Comparison of ENCODE assay signal across 8 cellular contexts in the genomic region with DNA sequence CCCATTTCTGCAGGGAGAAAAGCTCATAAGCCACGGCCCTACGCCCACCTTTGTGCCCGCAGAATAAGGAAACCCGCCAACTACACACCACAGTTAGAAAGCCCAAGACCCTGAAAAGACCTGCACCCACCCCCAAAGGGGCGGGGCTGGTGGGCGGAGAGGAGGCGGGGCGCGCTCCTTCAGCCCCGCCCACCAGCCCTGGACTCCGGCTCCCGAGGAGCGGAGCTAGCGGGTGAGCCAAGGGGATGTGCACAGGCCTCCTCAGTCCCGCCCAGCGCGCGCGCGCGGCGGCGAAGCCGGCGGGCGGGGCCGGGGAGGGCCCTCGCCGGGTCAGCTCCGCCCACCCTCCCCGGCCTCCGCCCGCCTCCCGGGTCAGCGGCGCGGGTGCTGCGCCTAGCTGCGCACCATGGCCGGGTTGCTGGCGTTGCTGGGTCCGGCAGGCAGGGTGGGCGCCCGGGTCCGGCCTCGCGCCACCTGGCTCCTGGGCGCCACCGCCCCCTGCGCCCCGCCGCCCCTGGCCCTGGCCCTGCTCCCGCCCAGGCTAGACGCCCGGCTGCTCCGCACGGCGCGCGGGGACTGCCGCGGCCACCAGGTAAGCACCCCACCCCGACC. TPM values are rescaled to one million over a fixed set of nuclear protein-coding genes. Genes with fewer than 3 reads are reported as not detected.
DNase-seq lines count a peak whose midpoint lies in the region; ATAC-seq and TF ChIP-seq lines count a peak whose summit lies in the region.

A gene with protein sequence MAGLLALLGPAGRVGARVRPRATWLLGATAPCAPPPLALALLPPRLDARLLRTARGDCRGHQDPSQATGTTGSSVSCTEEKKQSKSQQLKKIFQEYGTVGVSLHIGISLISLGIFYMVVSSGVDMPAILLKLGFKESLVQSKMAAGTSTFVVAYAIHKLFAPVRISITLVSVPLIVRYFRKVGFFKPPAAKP (plus strand): TSS at position 375 of the 612 bp plus-strand sequence. CDS start 32 bp downstream, at position 407.

- H3K36me3 ChIP-seq in psoas muscle (ENCODE audit: insufficient read depth in 1 of 2, low read depth in 1 of 2) = peaks cover 0 to 8% of the 10 kb centered on the region in 2 donors

- WGBS in psoas muscle, 3 donors = 0 to 1% (median 1%) methylated on average over 33 to 63 of the region's 63 CpGs

- no peaks in the 10 kb centered on the region for H3K27me3 ChIP-seq in psoas muscle (ENCODE audit: insufficient read depth in 3 of 3, low read length in 2 of 3)

- DNase-seq in GM12864 (ENCODE audit: low read depth) = peak; percentile 53
- peak; percentile 52 for DNase-seq in NCI-H1417 treated with DMSO at 0.1 percent for 48 hours (lab: John Stamatoyannopoulos, UW)
- DNase-seq in T-helper 2 cell = peak; percentile 63 to 89 (median 74)
- peak in 57 of 58 donors; percentile 14 to 93 (median 81) for DNase-seq in anterior cingulate cortex (lab: John Stamatoyannopoulos, UW)
- DNase-seq in left ventricle myocardium superior = peak; percentile 95
- peak; percentile 91 to 95 for DNase-seq in psoas muscle
- peak; percentile 82 for DNase-seq in ureter (ENCODE audit: low spot score)

- no peaks in the 10 kb centered on the region for H3K9me3 ChIP-seq in psoas muscle

- peak; percentile 99 for ATAC-seq in HG02763 (IDR thresholded peaks at IDR 0.05; ENCODE audit: unreplicated experiment)
- peak; percentile 97 for ATAC-seq in left ventricle myocardium superior
- ATAC-seq in psoas muscle = peak; percentile 96 to 99 (median 98)

- peak within 1 kb of the TSS; percentile 91 for H3K27ac ChIP-seq in psoas muscle

- TF ChIP-seq CTCF in GM12864 (IDR thresholded peaks at IDR 0.05; ENCODE audit: low read depth, low read length, missing control alignments) = no peak
- no peak for TF ChIP-seq CTCF in psoas muscle (IDR thresholded peaks at IDR 0.05)

- H3K4me1 ChIP-seq in psoas muscle = peaks cover 23% of the 10 kb centered on the region

- intact Hi-C loops in left ventricle myocardium superior (cut with micrococcal nuclease) = no loop called here
- intact Hi-C loops in psoas muscle (cut with DNase I) = loop anchor here in 1 of 2 donors (5.0 kb wide), 1 partner anchor 34 kb away; the partner anchor contains the start of genes AURKA and CSTF1

- peak within 1 kb of the TSS; percentile 74 for H3K4me3 ChIP-seq in GM12864 (ENCODE audit: low read depth, low read length)
- peak within 1 kb of the TSS; percentile 86 for H3K4me3 ChIP-seq in psoas muscle

RNA-seq across cellular contexts. Expression of the gene that starts here (rescaled TPM):
- total RNA-seq in left ventricle myocardium superior = 58.7 TPM
- 10 to 100 TPM; 35.6 to 64.6 (median 53.2) TPM for total RNA-seq in psoas muscle
- polyA plus RNA-seq in psoas muscle = 10 to 100 TPM; 21.0 to 68.5 (median 37.8) TPM
- 50.3 TPM for total RNA-seq in ureter

Comparison
In these comparisons a context has a peak if more than half of its experiments do, and no peak if none do; other contexts are left out.
1. Peak in every context shown above with its lines: DNase-seq, ATAC-seq, H3K4me3 ChIP-seq and H3K27ac ChIP-seq.